ENCODE assay signal across 9 cellular contexts in genomic region chr13:31896427-31896826, GRCh38.
DNase-seq lines count a peak whose midpoint lies in the region; ATAC-seq and TF ChIP-seq lines count a peak whose summit lies in the region.
"Had no signal": no experiment of that assay in that cellular context is flagged by ENCODE, and none has a peak within 500 bp of the region (broad histone marks: within the 10 kb centered on the region; RNA-seq: fewer than 3 reads in every experiment).

No MANE protein-coding gene starts in this region.

- no peaks in the 10 kb centered on the region for H3K36me3 Mint-ChIP-seq in natural killer cell treated with Interleukin-12 subunit alpha and Interleukin-12 subunit beta and Interleukin-15 and Interleukin-18, amount 100 ng/mL, for 72 hours

- no peak for TF ChIP-seq CTCF in astrocyte of the cerebellum (IDR thresholded peaks at IDR 0.05; ENCODE audit: low read depth, low read length, missing control alignments)
- TF ChIP-seq CTCF in psoas muscle (IDR thresholded peaks at IDR 0.05), result no peak

- no peak overlapping the region for H3K4me3 Mint-ChIP-seq in natural killer cell treated with Interleukin-12 subunit alpha and Interleukin-12 subunit beta and Interleukin-15 and Interleukin-18, amount 100 ng/mL, for 72 hours

- intact Hi-C loops in psoas muscle (cut with DNase I), result no loop called here

- peak; percentile 45 for ATAC-seq in GM18517 (IDR thresholded peaks at IDR 0.05; ENCODE audit: unreplicated experiment)
- ATAC-seq in HG02938 (IDR thresholded peaks at IDR 0.05; ENCODE audit: unreplicated experiment), result peak; percentile 37
- ATAC-seq in psoas muscle, result peak in 3 of 4 donors; percentile 61 to 80 (median 76)
- no peak for ATAC-seq in natural killer cell treated with Interleukin-12 subunit alpha and Interleukin-12 subunit beta and Interleukin-15 and Interleukin-18, amount 100 ng/mL, for 72 hours
- ATAC-seq in HG03521 (IDR thresholded peaks at IDR 0.05; ENCODE audit: unreplicated experiment), result no peak

- in situ Hi-C loops in astrocyte of the cerebellum (cut with HindIII; ENCODE audit: low sequenced_read_pairs), result no loop called here

- H3K27me3 Mint-ChIP-seq in natural killer cell treated with Interleukin-12 subunit alpha and Interleukin-12 subunit beta and Interleukin-15 and Interleukin-18, amount 100 ng/mL, for 72 hours, result peaks cover 0 to 3% of the 10 kb centered on the region in 2 donors

- 6 to 18% (median 8%) methylated on average over 2 of the region's 2 CpGs for WGBS in psoas muscle, 3 donors

- no peaks in the 10 kb centered on the region for H3K27me3 ChIP-seq in psoas muscle (ENCODE audit: insufficient read depth in 3 of 3, low read length in 2 of 3)

- H3K4me3 ChIP-seq in astrocyte of the cerebellum (ENCODE audit: low read depth, low read length) (no peak overlapping the region), psoas muscle (no peak overlapping the region)

- peaks cover 7% of the 10 kb centered on the region for H3K4me1 ChIP-seq in psoas muscle

- peaks cover 12 to 18% of the 10 kb centered on the region in 2 donors for H3K4me1 Mint-ChIP-seq in natural killer cell treated with Interleukin-12 subunit alpha and Interleukin-12 subunit beta and Interleukin-15 and Interleukin-18, amount 100 ng/mL, for 72 hours (ENCODE audit: low read depth in 2 of 2)

- H3K27ac ChIP-seq in psoas muscle, result no peak overlapping the region
- H3K27ac ChIP-seq: HL-60 had no signal

- peak; percentile 36 for DNase-seq in astrocyte of the cerebellum (ENCODE audit: low read depth)
- DNase-seq in psoas muscle, result peak; percentile 27 to 66
- no peak for DNase-seq in natural killer cell treated with Interleukin-12 subunit alpha and Interleukin-12 subunit beta and Interleukin-15 and Interleukin-18, amount 100 ng/mL, for 72 hours (ENCODE audit: low spot score)
- DNase-seq in stimulated activated CD4-positive, alpha-beta T cell treated with anti-CD3 and anti-CD28 coated beads, Interleukin-1b, Interleukin-23, amount 100 ng/mL, for 48 hours, result no peak
- no peak for DNase-seq in NCI-H1105 treated with DMSO at 0.1 percent for 48 hours (lab: John Stamatoyannopoulos, UW)

- H3K36me3 ChIP-seq in psoas muscle (ENCODE audit: insufficient read depth in 1 of 2, low read depth in 1 of 2), result no peaks in the 10 kb centered on the region

- H3K9me3 Mint-ChIP-seq in natural killer cell treated with Interleukin-12 subunit alpha and Interleukin-12 subunit beta and Interleukin-15 and Interleukin-18, amount 100 ng/mL, for 72 hours, result no peaks in the 10 kb centered on the region

- H3K9me3 ChIP-seq in psoas muscle, result no peaks in the 10 kb centered on the region

- H3K27ac Mint-ChIP-seq in natural killer cell treated with Interleukin-12 subunit alpha and Interleukin-12 subunit beta and Interleukin-15 and Interleukin-18, amount 100 ng/mL, for 72 hours, result peak overlapping the region in 1 of 2 donors; percentile 66

Comparison
In these comparisons a context has a peak if more than half of its experiments do, and no peak if none do; other contexts are left out.
1. ATAC-seq: peak in GM18517 (single experiment), HG02938 (single experiment) and psoas muscle (3 of 4); none in natural killer cell treated with Interleukin-12 subunit alpha and Interleukin-12 subunit beta and Interleukin-15 and Interleukin-18, amount 100 ng/mL, for 72 hours (0 of 2) and HG03521 (single experiment).
2. DNase-seq: peak in astrocyte of the cerebellum (single experiment) and psoas muscle (2 of 2); none in natural killer cell treated with Interleukin-12 subunit alpha and Interleukin-12 subunit beta and Interleukin-15 and Interleukin-18, amount 100 ng/mL, for 72 hours (single experiment), stimulated activated CD4-positive, alpha-beta T cell treated with anti-CD3 and anti-CD28 coated beads, Interleukin-1b, Interleukin-23, amount 100 ng/mL, for 48 hours (single experiment) and NCI-H1105 treated with DMSO at 0.1 percent for 48 hours (single experiment).